Comparison of ENCODE assay signal across 9 cellular contexts in genomic region chr20:61359254-61359653, GRCh38.
"Had no signal": no experiment of that assay in that cellular context is flagged by ENCODE, and none has a peak within 500 bp of the region (broad histone marks: within the 10 kb centered on the region; RNA-seq: fewer than 3 reads in every experiment).

No MANE protein-coding gene starts in this region.

- H3K9me3 ChIP-seq: HAP-1 had no signal

- DNase-seq: GM23248, H7, HFFc6, KBM-7 had no signal

- H3K4me3 Mint-ChIP-seq: HFFc6, IgD-negative memory B cell had no signal

- H3K9me3 Mint-ChIP-seq: HFFc6 had no signal

- H3K36me3 Mint-ChIP-seq: IgD-negative memory B cell had no signal

- H3K27ac Mint-ChIP-seq: HFFc6, IgD-negative memory B cell had no signal

- H3K36me3 ChIP-seq: HAP-1 had no signal

- H3K9ac ChIP-seq: GM23248 had no signal

- H2AFZ ChIP-seq: GM23248 had no signal

- H3K4me3 ChIP-seq: GM23248, HAP-1 had no signal

- H3K4me1 Mint-ChIP-seq: IgD-negative memory B cell had no signal

- FAIRE-seq: HepG2 had no signal

- ATAC-seq: HCT116, HepG2 had no signal

- H3K4me1 ChIP-seq: HAP-1 had no signal

- H3K27ac ChIP-seq: GM23248, HL-60 had no signal
